In genomic region chr5:5751496-5751895, GRCh38 we compare ENCODE assay signal across 10 cellular contexts.
DNase-seq lines count a peak whose midpoint lies in the region; ATAC-seq and TF ChIP-seq lines count a peak whose summit lies in the region.
"Had no signal": no experiment of that assay in that cellular context is flagged by ENCODE, and none has a peak within 500 bp of the region (broad histone marks: within the 10 kb centered on the region; RNA-seq: fewer than 3 reads in every experiment).

No MANE protein-coding gene starts in this region.

- CTCF ChIA-PET in activated naive CD4-positive, alpha-beta T cell treated with anti-CD3 and anti-CD28 coated beads, Interleukin-2, amount 10 ng/mL, durations not matched to agents 7 days and 5 days (lab: Charles Lee), result no interaction called here
- CTCF ChIA-PET in mammary epithelial cell (lab: Charles Lee; ENCODE audit: low non-redundant PET), result no interaction called here
- CTCF ChIA-PET in activated CD4-positive, alpha-beta T cell treated with anti-CD3 and anti-CD28 coated beads for 36 hours (lab: Charles Lee), result no interaction called here

- no peak overlapping the region for H3K4me3 ChIP-seq in mammary epithelial cell (replicated peaks in 1 of 3; ENCODE audit: insufficient read depth in 1 of 3, low read depth in 2 of 3, low read length in 3 of 3)

- in situ Hi-C loops in mammary epithelial cell (cut with MboI; ENCODE audit: low sequenced_read_pairs in 2 of 2), result no loop called here

- no peak overlapping the region for H3K9ac ChIP-seq in mammary epithelial cell (ENCODE audit: insufficient read depth, low read length)

- peaks cover 10% of the 10 kb centered on the region for H3K9me3 ChIP-seq in mammary epithelial cell (replicated peaks; ENCODE audit: insufficient read depth, low read length)

- no peak overlapping the region for H3K27ac Mint-ChIP-seq in activated naive CD4-positive, alpha-beta T cell treated with anti-CD3 and anti-CD28 coated beads, Interleukin-2, amount 10 ng/mL, durations not matched to agents 7 days and 5 days
- no peak overlapping the region for H3K27ac Mint-ChIP-seq in activated CD4-positive, alpha-beta T cell treated with anti-CD3 and anti-CD28 coated beads for 36 hours

- intact Hi-C loops in mammary epithelial cell (cut with micrococcal nuclease), result no loop called here
- intact Hi-C loops in activated CD4-positive, alpha-beta T cell treated with anti-CD3 and anti-CD28 coated beads for 36 hours (cut with DNase I, micrococcal nuclease), result no loop called here

- H3K27ac ChIP-seq in mammary epithelial cell (ENCODE audit: insufficient read depth, low read depth, low read length), result no peak overlapping the region

- H3K9me3 Mint-ChIP-seq in activated naive CD4-positive, alpha-beta T cell treated with anti-CD3 and anti-CD28 coated beads, Interleukin-2, amount 10 ng/mL, durations not matched to agents 7 days and 5 days, result no peaks in the 10 kb centered on the region
- H3K9me3 Mint-ChIP-seq in activated CD4-positive, alpha-beta T cell treated with anti-CD3 and anti-CD28 coated beads for 36 hours (ENCODE audit: low read depth), result peaks cover 4% of the 10 kb centered on the region

- H3K4me1 ChIP-seq in mammary epithelial cell (ENCODE audit: insufficient read depth, low read length), result no peaks in the 10 kb centered on the region

- ATAC-seq in GM18517 (IDR thresholded peaks at IDR 0.05; ENCODE audit: unreplicated experiment) (peak; percentile 53), GM21526 (IDR thresholded peaks at IDR 0.05; ENCODE audit: low FRiP score, unreplicated experiment) (peak; percentile 48), HG03064 (IDR thresholded peaks at IDR 0.05; ENCODE audit: low read depth, unreplicated experiment) (peak; percentile 40)
- no peak for ATAC-seq in activated CD4-positive, alpha-beta T cell treated with anti-CD3 and anti-CD28 coated beads for 36 hours

- no peaks in the 10 kb centered on the region for H4K20me1 ChIP-seq in mammary epithelial cell (ENCODE audit: insufficient read depth, low read length)

- peak; percentile 38 for DNase-seq in RPMI8226
- no peak for DNase-seq in activated naive CD4-positive, alpha-beta T cell treated with anti-CD3 and anti-CD28 coated beads, Interleukin-2, amount 10 ng/mL, durations not matched to agents 7 days and 5 days
- DNase-seq in NCI-H748 treated with DMSO at 0.1 percent for 48 hours (lab: John Stamatoyannopoulos, UW), result no peak
- DNase-seq in mammary epithelial cell, result no peak
- DNase-seq in activated CD4-positive, alpha-beta T cell treated with anti-CD3 and anti-CD28 coated beads for 36 hours, result no peak
- DNase-seq: activated effector memory CD4-positive, alpha-beta T cell treated with anti-CD3 and anti-CD28 coated beads, Interleukin-2, amount 50 U/mL, for 16 hours; caudate nucleus had no signal

- POLR2A ChIA-PET in activated CD4-positive, alpha-beta T cell treated with anti-CD3 and anti-CD28 coated beads for 36 hours (lab: Charles Lee), result no interaction called here

- no peak overlapping the region for H2AFZ ChIP-seq in mammary epithelial cell (ENCODE audit: low read depth, low read length)

- BruUV-seq in mammary epithelial cell (replicated peaks; lab: Mats Ljungman, UMichigan), result no TSS peak

- WGBS in mammary epithelial cell (ENCODE audit: low coverage, missing lambda C conversion rate), result 35% methylated on average over 4 of the region's 4 CpGs

- TF ChIP-seq CTCF in mammary epithelial cell (conservative IDR thresholded peaks at IDR 0.05 in 1 of 2, IDR thresholded peaks at IDR 0.05 in 1 of 2; ENCODE audit: extremely low read depth in 1 of 2, insufficient read depth in 1 of 2, low read depth in 1 of 2, low read length in 2 of 2), result no peak

- H3K36me3 ChIP-seq in mammary epithelial cell (ENCODE audit: insufficient read depth, low read length), result no peaks in the 10 kb centered on the region

- H3K27me3 Mint-ChIP-seq in activated naive CD4-positive, alpha-beta T cell treated with anti-CD3 and anti-CD28 coated beads, Interleukin-2, amount 10 ng/mL, durations not matched to agents 7 days and 5 days, result no peaks in the 10 kb centered on the region
- peaks cover 13% of the 10 kb centered on the region for H3K27me3 Mint-ChIP-seq in activated CD4-positive, alpha-beta T cell treated with anti-CD3 and anti-CD28 coated beads for 36 hours

- dilution Hi-C loops in mammary epithelial cell (cut with HindIII; ENCODE audit: low sequenced_read_pairs), result no loop called here

- H3K4me2 ChIP-seq in mammary epithelial cell (ENCODE audit: insufficient read depth, low read depth, low read length), result no peak overlapping the region

- H3K4me1 Mint-ChIP-seq in activated naive CD4-positive, alpha-beta T cell treated with anti-CD3 and anti-CD28 coated beads, Interleukin-2, amount 10 ng/mL, durations not matched to agents 7 days and 5 days, result no peaks in the 10 kb centered on the region
- no peaks in the 10 kb centered on the region for H3K4me1 Mint-ChIP-seq in activated CD4-positive, alpha-beta T cell treated with anti-CD3 and anti-CD28 coated beads for 36 hours

- H3K27me3 ChIP-seq in mammary epithelial cell (ENCODE audit: insufficient read depth, low read length), result no peaks in the 10 kb centered on the region

- no peaks in the 10 kb centered on the region for H3K79me2 ChIP-seq in mammary epithelial cell (ENCODE audit: insufficient read depth, low read length)

- no peaks in the 10 kb centered on the region for H3K36me3 Mint-ChIP-seq in activated naive CD4-positive, alpha-beta T cell treated with anti-CD3 and anti-CD28 coated beads, Interleukin-2, amount 10 ng/mL, durations not matched to agents 7 days and 5 days
- H3K36me3 Mint-ChIP-seq in activated CD4-positive, alpha-beta T cell treated with anti-CD3 and anti-CD28 coated beads for 36 hours (ENCODE audit: low read depth), result no peaks in the 10 kb centered on the region

- no peak overlapping the region for H3K4me3 Mint-ChIP-seq in activated naive CD4-positive, alpha-beta T cell treated with anti-CD3 and anti-CD28 coated beads, Interleukin-2, amount 10 ng/mL, durations not matched to agents 7 days and 5 days
- H3K4me3 Mint-ChIP-seq in activated CD4-positive, alpha-beta T cell treated with anti-CD3 and anti-CD28 coated beads for 36 hours, result no peak overlapping the region
